In the genomic region with DNA sequence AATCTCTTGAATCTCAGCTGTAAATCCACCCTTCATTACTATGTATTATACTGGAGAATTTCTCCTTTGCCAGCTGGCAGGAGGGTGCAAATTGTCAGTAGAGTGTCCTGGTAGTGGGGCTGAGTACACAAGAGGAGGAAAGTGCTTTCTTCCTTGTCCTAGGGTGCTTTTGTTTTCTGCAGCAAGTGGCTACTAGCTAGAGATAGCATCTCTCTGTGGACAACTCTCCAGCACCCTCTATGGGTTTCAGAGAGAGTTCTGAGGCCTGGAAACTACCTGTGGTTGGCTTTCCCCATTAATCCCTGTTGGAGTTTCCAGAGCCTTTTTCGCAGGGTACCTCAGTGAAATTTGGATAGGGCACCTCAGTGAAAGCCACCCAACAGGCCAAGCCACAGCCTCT, we compare ENCODE assay signal across 11 cellular contexts.
DNase-seq lines count a peak whose midpoint lies in the region; FAIRE-seq and TF ChIP-seq lines count a peak whose summit lies in the region.
"Had no signal": no experiment of that assay in that cellular context is flagged by ENCODE, and none has a peak within 500 bp of the region (broad histone marks: within the 10 kb centered on the region; RNA-seq: fewer than 3 reads in every experiment).

No MANE protein-coding gene starts in this region.

- H3K9me3 Mint-ChIP-seq in CD14-positive monocyte: peaks cover 0 to 3% (median 0%) of the 10 kb centered on the region in 7 donors
- H3K9me3 Mint-ChIP-seq in activated naive CD8-positive, alpha-beta T cell treated with anti-CD3 and anti-CD28 coated beads for 36 hours: no peaks in the 10 kb centered on the region
- H3K9me3 Mint-ChIP-seq: activated naive CD8-positive, alpha-beta T cell treated with anti-CD3 and anti-CD28 coated beads, Interleukin-2, amount 10 ng/mL, durations not matched to agents 7 days and 5 days; stimulated activated effector memory CD8-positive, alpha-beta T cell treated with anti-CD3 and anti-CD28 coated beads, Interleukin-12 subunit alpha, Interleukin-12 subunit beta, amount 100 ng/mL, for 72 hours had no signal

- H4K20me1 ChIP-seq in SK-N-SH (ENCODE audit: insufficient read depth): no peaks in the 10 kb centered on the region

- no peak overlapping the region for H3K27ac ChIP-seq in SK-N-SH (ENCODE audit: low read depth in 2 of 2, low read length in 1 of 2)
- H3K27ac ChIP-seq in caudate nucleus (ENCODE audit: low read depth, low read length): no peak overlapping the region

- no peak for DNase-seq in D721Med (ENCODE audit: insufficient read length, low spot score)
- DNase-seq in H7: peak; percentile 7
- DNase-seq in SK-N-SH: no peak
- peak; percentile 62 for DNase-seq in iPS-NIHi7 (ENCODE audit: extremely low spot score)
- no peak for DNase-seq in CD14-positive monocyte (ENCODE audit: low spot score)
- no peak for DNase-seq in caudate nucleus (lab: John Stamatoyannopoulos, UW)
- DNase-seq in NCI-H2171 treated with DMSO at 0.1 percent for 48 hours (lab: John Stamatoyannopoulos, UW): no peak
- no peak for DNase-seq in activated naive CD8-positive, alpha-beta T cell treated with anti-CD3 and anti-CD28 coated beads for 36 hours
- DNase-seq: activated naive CD8-positive, alpha-beta T cell treated with anti-CD3 and anti-CD28 coated beads, Interleukin-2, amount 10 ng/mL, durations not matched to agents 7 days and 5 days; KG1 had no signal

- H3K36me3 Mint-ChIP-seq in CD14-positive monocyte: no peaks in the 10 kb centered on the region
- no peaks in the 10 kb centered on the region for H3K36me3 Mint-ChIP-seq in activated naive CD8-positive, alpha-beta T cell treated with anti-CD3 and anti-CD28 coated beads for 36 hours
- H3K36me3 Mint-ChIP-seq: activated naive CD8-positive, alpha-beta T cell treated with anti-CD3 and anti-CD28 coated beads, Interleukin-2, amount 10 ng/mL, durations not matched to agents 7 days and 5 days; stimulated activated effector memory CD8-positive, alpha-beta T cell treated with anti-CD3 and anti-CD28 coated beads, Interleukin-12 subunit alpha, Interleukin-12 subunit beta, amount 100 ng/mL, for 72 hours had no signal

- H3K27ac Mint-ChIP-seq in CD14-positive monocyte: no peak overlapping the region
- no peak overlapping the region for H3K27ac Mint-ChIP-seq in activated naive CD8-positive, alpha-beta T cell treated with anti-CD3 and anti-CD28 coated beads for 36 hours
- H3K27ac Mint-ChIP-seq: activated naive CD8-positive, alpha-beta T cell treated with anti-CD3 and anti-CD28 coated beads, Interleukin-2, amount 10 ng/mL, durations not matched to agents 7 days and 5 days; stimulated activated effector memory CD8-positive, alpha-beta T cell treated with anti-CD3 and anti-CD28 coated beads, Interleukin-12 subunit alpha, Interleukin-12 subunit beta, amount 100 ng/mL, for 72 hours had no signal

- FAIRE-seq in D721Med (lab: Jason Lieb, UNC): peak; percentile 46

- no peak overlapping the region for H3K4me2 ChIP-seq in SK-N-SH

- CTCF ChIA-PET in SK-N-SH (lab: Yijun Ruan, JAX): interaction anchor here (1.1 kb wide), 1 partner anchor 322 kb away, joined by 3 read pairs; no protein-coding TSS in a partner anchor

- peak; percentile 50 for TF ChIP-seq RAD21 in SK-N-SH (IDR thresholded peaks at IDR 0.05; ENCODE audit: low read length)

- H3K4me1 Mint-ChIP-seq in CD14-positive monocyte: no peaks in the 10 kb centered on the region
- no peaks in the 10 kb centered on the region for H3K4me1 Mint-ChIP-seq in activated naive CD8-positive, alpha-beta T cell treated with anti-CD3 and anti-CD28 coated beads for 36 hours
- H3K4me1 Mint-ChIP-seq: activated naive CD8-positive, alpha-beta T cell treated with anti-CD3 and anti-CD28 coated beads, Interleukin-2, amount 10 ng/mL, durations not matched to agents 7 days and 5 days; stimulated activated effector memory CD8-positive, alpha-beta T cell treated with anti-CD3 and anti-CD28 coated beads, Interleukin-12 subunit alpha, Interleukin-12 subunit beta, amount 100 ng/mL, for 72 hours had no signal

- no peak overlapping the region for H3K4me3 Mint-ChIP-seq in CD14-positive monocyte
- H3K4me3 Mint-ChIP-seq in activated naive CD8-positive, alpha-beta T cell treated with anti-CD3 and anti-CD28 coated beads for 36 hours: no peak overlapping the region
- H3K4me3 Mint-ChIP-seq: activated naive CD8-positive, alpha-beta T cell treated with anti-CD3 and anti-CD28 coated beads, Interleukin-2, amount 10 ng/mL, durations not matched to agents 7 days and 5 days; stimulated activated effector memory CD8-positive, alpha-beta T cell treated with anti-CD3 and anti-CD28 coated beads, Interleukin-12 subunit alpha, Interleukin-12 subunit beta, amount 100 ng/mL, for 72 hours had no signal

- WGBS in SK-N-SH (ENCODE audit: low lambda C conversion rate): no CpG with 5 or more reads among the region's 1 CpG

- H2AFZ ChIP-seq in SK-N-SH (ENCODE audit: low read depth): no peak overlapping the region

- peaks cover 0 to 7% of the 10 kb centered on the region in 2 experiments; a peak in 2 of 4 replicates for H3K4me1 ChIP-seq in SK-N-SH (ENCODE audit: control insufficient read depth in 1 of 2, insufficient read depth in 2 of 2, low read depth in 1 of 2, low read length in 1 of 2)

- peaks cover 0 to 4% (median 0%) of the 10 kb centered on the region in 3 donors for H3K27me3 Mint-ChIP-seq in CD14-positive monocyte (ENCODE audit: low read depth in 3 of 3)
- no peaks in the 10 kb centered on the region for H3K27me3 Mint-ChIP-seq in activated naive CD8-positive, alpha-beta T cell treated with anti-CD3 and anti-CD28 coated beads for 36 hours
- H3K27me3 Mint-ChIP-seq: activated naive CD8-positive, alpha-beta T cell treated with anti-CD3 and anti-CD28 coated beads, Interleukin-2, amount 10 ng/mL, durations not matched to agents 7 days and 5 days had no signal

- H3F3A ChIP-seq in SK-N-SH (replicated peaks; ENCODE audit: insufficient read depth): no peaks in the 10 kb centered on the region

- no peak overlapping the region for H3K9ac ChIP-seq in SK-N-SH

- intact Hi-C loops in CD14-positive monocyte (cut with micrococcal nuclease): no loop called here

- no peaks in the 10 kb centered on the region for H3K36me3 ChIP-seq in H7 (replicated peaks; ENCODE audit: control insufficient read depth, insufficient read depth, low read length)
- H3K36me3 ChIP-seq in SK-N-SH (replicated peaks in 1 of 2; ENCODE audit: control insufficient read depth in 1 of 2, insufficient read depth in 2 of 2, low read length in 1 of 2): no peaks in the 10 kb centered on the region

- no peaks in the 10 kb centered on the region for H3K79me2 ChIP-seq in SK-N-SH (ENCODE audit: insufficient read depth)

- no peaks in the 10 kb centered on the region for H3K9me2 ChIP-seq in SK-N-SH

- no peaks in the 10 kb centered on the region for H3K27me3 ChIP-seq in H7 (ENCODE audit: control insufficient read depth, insufficient read depth, low read length)
- no peaks in the 10 kb centered on the region for H3K27me3 ChIP-seq in SK-N-SH (ENCODE audit: insufficient read depth)

- POLR2A ChIA-PET in SK-N-SH (lab: Yijun Ruan, JAX): no interaction called here

- peak; percentile 54 for TF ChIP-seq CTCF in D721Med (IDR thresholded peaks at IDR 0.05; ENCODE audit: insufficient read depth, missing control alignments)
- TF ChIP-seq CTCF in SK-N-SH (IDR thresholded peaks at IDR 0.05): peak; percentile 48
- TF ChIP-seq CTCF in CD14-positive monocyte (IDR thresholded peaks at IDR 0.05): no peak

- TF ChIP-seq EP300 in SK-N-SH (IDR thresholded peaks at IDR 0.05; ENCODE audit: borderline replicate concordance in 1 of 2, low read depth in 1 of 2, low read length in 1 of 2): no peak

- H3K4me3 ChIP-seq in H7 (ENCODE audit: insufficient read depth, low read depth, low read length): no peak overlapping the region
- H3K4me3 ChIP-seq in SK-N-SH (ENCODE audit: low read depth in 2 of 2, low read length in 1 of 2): no peak overlapping the region

- no peaks in the 10 kb centered on the region for H3K9me3 ChIP-seq in SK-N-SH

TF ChIP-seq in SK-N-SH, 30 proteins besides CTCF, POLR2A, EP300 and RAD21:
- TF ChIP-seq SMC3 (IDR thresholded peaks at IDR 0.05; ENCODE audit: low read depth, low read length) (peak; percentile 22; the same call in 1 of the 2 replicates), NRF1 (IDR thresholded peaks at IDR 0.05; ENCODE audit: low read depth, low read length) (no peak), MXI1 (IDR thresholded peaks at IDR 0.05; ENCODE audit: low read depth, low read length) (no peak), RCOR1 (IDR thresholded peaks at IDR 0.05; ENCODE audit: low read length) (no peak), CHD2 (IDR thresholded peaks at IDR 0.05; ENCODE audit: low read length, partially characterized antibody) (no peak), RFX5 (IDR thresholded peaks at IDR 0.05; ENCODE audit: low read length) (no peak)
- TF ChIP-seq, protein P1, sequence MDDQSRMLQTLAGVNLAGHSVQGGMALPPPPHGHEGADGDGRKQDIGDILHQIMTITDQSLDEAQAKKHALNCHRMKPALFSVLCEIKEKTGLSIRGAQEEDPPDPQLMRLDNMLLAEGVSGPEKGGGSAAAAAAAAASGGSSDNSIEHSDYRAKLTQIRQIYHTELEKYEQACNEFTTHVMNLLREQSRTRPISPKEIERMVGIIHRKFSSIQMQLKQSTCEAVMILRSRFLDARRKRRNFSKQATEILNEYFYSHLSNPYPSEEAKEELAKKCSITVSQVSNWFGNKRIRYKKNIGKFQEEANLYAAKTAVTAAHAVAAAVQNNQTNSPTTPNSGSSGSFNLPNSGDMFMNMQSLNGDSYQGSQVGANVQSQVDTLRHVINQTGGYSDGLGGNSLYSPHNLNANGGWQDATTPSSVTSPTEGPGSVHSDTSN (IDR thresholded peaks at IDR 0.05): no peak
- TF ChIP-seq, protein P2, sequence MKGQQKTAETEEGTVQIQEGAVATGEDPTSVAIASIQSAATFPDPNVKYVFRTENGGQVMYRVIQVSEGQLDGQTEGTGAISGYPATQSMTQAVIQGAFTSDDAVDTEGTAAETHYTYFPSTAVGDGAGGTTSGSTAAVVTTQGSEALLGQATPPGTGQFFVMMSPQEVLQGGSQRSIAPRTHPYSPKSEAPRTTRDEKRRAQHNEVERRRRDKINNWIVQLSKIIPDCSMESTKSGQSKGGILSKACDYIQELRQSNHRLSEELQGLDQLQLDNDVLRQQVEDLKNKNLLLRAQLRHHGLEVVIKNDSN (IDR thresholded peaks at IDR 0.05; ENCODE audit: borderline replicate concordance, low read depth): no peak

Comparison
In these comparisons a context has a peak if more than half of its experiments do, and no peak if none do; other contexts are left out.
1. DNase-seq: peak in H7 (single experiment) and iPS-NIHi7 (single experiment); none in D721Med (single experiment), SK-N-SH (single experiment), CD14-positive monocyte (single experiment), caudate nucleus (0 of 61), NCI-H2171 treated with DMSO at 0.1 percent for 48 hours (single experiment) and activated naive CD8-positive, alpha-beta T cell treated with anti-CD3 and anti-CD28 coated beads for 36 hours (single experiment).